Comparison of ENCODE assay signal across 24 cellular contexts in genomic region chr2:239669899-239670460, GRCh38.
"Had no signal": no experiment of that assay in that cellular context is flagged by ENCODE, and none has a peak within 500 bp of the region (broad histone marks: within the 10 kb centered on the region; RNA-seq: fewer than 3 reads in every experiment).

No MANE protein-coding gene starts in this region.

- H3K4me3 ChIP-seq: breast epithelium, colonic mucosa, dorsolateral prefrontal cortex, esophagus muscularis mucosa, gastroesophageal sphincter, mucosa of descending colon, neural progenitor cell, pancreas, tibial nerve had no signal

- H3K36me3 ChIP-seq: breast epithelium, colonic mucosa, esophagus muscularis mucosa, gastroesophageal sphincter, neural progenitor cell, pancreas, tibial nerve had no signal

- H3K27me3 ChIP-seq: colonic mucosa, dorsolateral prefrontal cortex, esophagus muscularis mucosa, gastroesophageal sphincter, neural progenitor cell, pancreas, tibial nerve had no signal

- H3K9ac ChIP-seq: neural progenitor cell had no signal

- H3K4me2 ChIP-seq: neural progenitor cell had no signal

- H3K4me1 ChIP-seq: breast epithelium, colonic mucosa, esophagus muscularis mucosa, gastroesophageal sphincter, neural progenitor cell, pancreas, tibial nerve had no signal

- H3K9me3 ChIP-seq: breast epithelium, colonic mucosa, esophagus muscularis mucosa, gastroesophageal sphincter, mucosa of descending colon, pancreas, tibial nerve had no signal

- H3K27ac ChIP-seq: breast epithelium, colonic mucosa, dorsolateral prefrontal cortex, esophagus muscularis mucosa, gastroesophageal sphincter, neural progenitor cell, pancreas, tibial nerve, VCaP had no signal

- DNase-seq: activated CD4-positive, alpha-beta T cell treated with anti-CD3 and anti-CD28 coated beads, Interleukin-2, amount 50 U/mL, for 1 hour; activated CD8-positive, alpha-beta T cell treated with anti-CD3 and anti-CD28 coated beads, Interleukin-2, amount 10 ng/mL, durations not matched to agents 7 days and 5 days; activated naive CD4-positive, alpha-beta T cell treated with Interleukin-2 at 50 U/mL for 16 hours; activated naive CD8-positive, alpha-beta T cell treated with anti-CD3 and anti-CD28 coated beads, Interleukin-2, amount 10 ng/mL, durations not matched to agents 7 days and 5 days; activated T-cell treated with anti-CD3 and anti-CD28 coated beads, Interleukin-2, amount 50 U/mL, for 48 hours; amniotic stem cell; dorsolateral prefrontal cortex; hypothalamus; mesenchymal stem cell; mucosa of descending colon; pancreas; right cardiac atrium; stimulated activated CD4-positive, alpha-beta T cell treated with anti-CD3 and anti-CD28 coated beads, Interleukin-12 subunit alpha, Interleukin-12 subunit beta, amount 100 ng/mL, for 4 hours; stimulated activated CD4-positive, alpha-beta T cell treated with anti-CD3 and anti-CD28 coated beads, Interleukin-4, amount 100 ng/mL, for 4 hours; stimulated activated naive CD8-positive, alpha-beta T cell treated with anti-CD3 and anti-CD28 coated beads, Interleukin-15, amount 100 ng/mL, for 72 hours had no signal

- ATAC-seq: activated CD4-positive, CD25-positive, alpha-beta regulatory T cell treated with anti-CD3 and anti-CD28 coated beads, Interleukin-2, amount 50 U/mL, for 24 hours; activated CD8-positive, alpha-beta T cell treated with anti-CD3 and anti-CD28 coated beads, Interleukin-2, amount 10 ng/mL, durations not matched to agents 7 days and 5 days; gastroesophageal sphincter; mucosa of descending colon; pancreas; right cardiac atrium; SK-N-SH treated with all-trans-retinoic acid at 6 μM for 48 hours; stimulated activated naive CD8-positive, alpha-beta T cell treated with anti-CD3 and anti-CD28 coated beads, Interleukin-15, amount 100 ng/mL, for 72 hours had no signal
